In genomic region chr10:95230677-95231586, GRCh38 we compare ENCODE assay signal across 9 cellular contexts. TPM values are rescaled to one million over a fixed set of nuclear protein-coding genes. Genes with fewer than 3 reads are reported as not detected.
A peak's percentile ranks its signal among the peaks of the same experiment; 100 is the strongest.
DNase-seq lines count a peak whose midpoint lies in the region; ATAC-seq and TF ChIP-seq lines count a peak whose summit lies in the region.
"Not testable (repeated sequence)": the region's sequence is repeated elsewhere in the genome, so short reads cannot be mapped to it uniquely, and the experiment has no call there.
"Had no signal": no experiment of that assay in that cellular context is flagged by ENCODE, and none has a peak within 500 bp of the region (broad histone marks: within the 10 kb centered on the region; RNA-seq: fewer than 3 reads in every experiment).

No MANE protein-coding gene starts in this region.

- not testable (repeated sequence) for TF ChIP-seq CTCF in GM10248 (IDR thresholded peaks at IDR 0.05; ENCODE audit: control extremely low read depth, extremely low read depth, low read depth, missing control alignments); endothelial cell (IDR thresholded peaks at IDR 0.05; ENCODE audit: unreplicated experiment); stomach (IDR thresholded peaks at IDR 0.05)

- CTCF ChIA-PET in GM10248 (lab: Yijun Ruan, JAX), result interaction anchor here (1.0 to 2.5 kb wide), 3 partner anchors 13 to 44 kb away, joined by 3 to 14 read pairs (median 5); no protein-coding TSS in a partner anchor
- CTCF ChIA-PET in activated naive CD4-positive, alpha-beta T cell treated with anti-CD3 and anti-CD28 coated beads for 36 hours (lab: Charles Lee), result interaction anchor here (3.0 kb wide), 1 partner anchor 16 kb away, joined by 11 read pairs; no protein-coding TSS in a partner anchor

- H3K36me3 Mint-ChIP-seq in T-helper 1 cell treated with Interleukin-12 subunit alpha and Interleukin-12 subunit beta and Interleukin-4 antibody, amounts not matched to agents 30 μg/mL and 1 μg/mL, for 36 hours (ENCODE audit: low read depth); activated naive CD4-positive, alpha-beta T cell treated with anti-CD3 and anti-CD28 coated beads for 36 hours (ENCODE audit: low read depth): not testable (repeated sequence)
- peaks cover 13% of the 10 kb centered on the region for H3K36me3 Mint-ChIP-seq in endothelial cell (ENCODE audit: low read depth, unreplicated experiment)

- peak overlapping the region; percentile 59 for H3K27ac Mint-ChIP-seq in T-helper 1 cell treated with Interleukin-12 subunit alpha and Interleukin-12 subunit beta and Interleukin-4 antibody, amounts not matched to agents 30 μg/mL and 1 μg/mL, for 36 hours
- peak overlapping the region; percentile 58 for H3K27ac Mint-ChIP-seq in activated naive CD4-positive, alpha-beta T cell treated with anti-CD3 and anti-CD28 coated beads for 36 hours
- H3K27ac Mint-ChIP-seq in endothelial cell (ENCODE audit: unreplicated experiment), result peak overlapping the region; percentile 45

- not testable (repeated sequence) for H3K27me3 Mint-ChIP-seq in T-helper 1 cell treated with Interleukin-12 subunit alpha and Interleukin-12 subunit beta and Interleukin-4 antibody, amounts not matched to agents 30 μg/mL and 1 μg/mL, for 36 hours (ENCODE audit: low read depth); endothelial cell (ENCODE audit: unreplicated experiment)
- peaks cover 33% of the 10 kb centered on the region for H3K27me3 Mint-ChIP-seq in activated naive CD4-positive, alpha-beta T cell treated with anti-CD3 and anti-CD28 coated beads for 36 hours (ENCODE audit: low read depth)

- TF ChIP-seq POLR2A in stomach (IDR thresholded peaks at IDR 0.05), result not testable (repeated sequence)

- DNase-seq in GM10248 (ENCODE audit: extremely low spot score) (peak; percentile 71), endothelial cell (ENCODE audit: low spot score) (peak; percentile 63), retina (peak; percentile 86), stomach (peak; percentile 37)
- DNase-seq in activated naive CD4-positive, alpha-beta T cell treated with anti-CD3 and anti-CD28 coated beads for 36 hours, result peak; percentile 56
- not testable (repeated sequence) for DNase-seq in left lobe of liver (ENCODE audit: low spot score)

- peaks cover 0 to 13% (median 4%) of the 10 kb centered on the region in 4 donors for H3K4me1 ChIP-seq in stomach

- H3K36me3 ChIP-seq in stomach, result peaks cover 7 to 42% (median 27%) of the 10 kb centered on the region in 4 donors

- H3K9me3 Mint-ChIP-seq in T-helper 1 cell treated with Interleukin-12 subunit alpha and Interleukin-12 subunit beta and Interleukin-4 antibody, amounts not matched to agents 30 μg/mL and 1 μg/mL, for 36 hours; activated naive CD4-positive, alpha-beta T cell treated with anti-CD3 and anti-CD28 coated beads for 36 hours; endothelial cell (ENCODE audit: unreplicated experiment): not testable (repeated sequence)

- POLR2A ChIA-PET in GM10248 (lab: Yijun Ruan, JAX), result not testable (repeated sequence)

- intact Hi-C loops in activated naive CD4-positive, alpha-beta T cell treated with anti-CD3 and anti-CD28 coated beads for 36 hours (cut with micrococcal nuclease), result loop anchor here (10.0 kb wide), 1 partner anchor 1526 kb away; the partner anchor contains the start of gene FRA10AC1
- intact Hi-C loops in stomach (cut with DNase I; ENCODE audit: low total_unique reads), result not testable (repeated sequence)

- H3K4me1 Mint-ChIP-seq in T-helper 1 cell treated with Interleukin-12 subunit alpha and Interleukin-12 subunit beta and Interleukin-4 antibody, amounts not matched to agents 30 μg/mL and 1 μg/mL, for 36 hours (ENCODE audit: low read depth), result peaks cover 19% of the 10 kb centered on the region
- peaks cover 17% of the 10 kb centered on the region for H3K4me1 Mint-ChIP-seq in activated naive CD4-positive, alpha-beta T cell treated with anti-CD3 and anti-CD28 coated beads for 36 hours (ENCODE audit: low read depth)
- H3K4me1 Mint-ChIP-seq in endothelial cell (ENCODE audit: unreplicated experiment), result peaks cover 22% of the 10 kb centered on the region

- not testable (repeated sequence) for H3K9me3 ChIP-seq in stomach

- not testable (repeated sequence) for TF ChIP-seq EP300 in stomach (IDR thresholded peaks at IDR 0.05)

- H3K4me3 Mint-ChIP-seq in T-helper 1 cell treated with Interleukin-12 subunit alpha and Interleukin-12 subunit beta and Interleukin-4 antibody, amounts not matched to agents 30 μg/mL and 1 μg/mL, for 36 hours, result peak overlapping the region; percentile 82
- H3K4me3 Mint-ChIP-seq in activated naive CD4-positive, alpha-beta T cell treated with anti-CD3 and anti-CD28 coated beads for 36 hours, result peak overlapping the region; percentile 72
- peak overlapping the region; percentile 98 for H3K4me3 Mint-ChIP-seq in endothelial cell (ENCODE audit: unreplicated experiment)

- not testable (repeated sequence) for H3K27me3 ChIP-seq in stomach

- peak overlapping the region in 3 of 5 donors; percentile 26 to 69 (median 55) for H3K27ac ChIP-seq in stomach

- H3K4me3 ChIP-seq in stomach, result peak overlapping the region; percentile 44 to 50 (median 47)

- WGBS in stomach, 5 donors, result 22 to 45% (median 39%) methylated on average over 26 to 36 of the region's 36 CpGs

- peak; percentile 62 for ATAC-seq in HG02870 (IDR thresholded peaks at IDR 0.05; ENCODE audit: unreplicated experiment)
- peak; percentile 73 for ATAC-seq in left lobe of liver

RNA-seq across cellular contexts. Expression of gene ACSM6, which starts 36.9 kb away (rescaled TPM):
- not detected for total RNA-seq in activated naive CD4-positive, alpha-beta T cell treated with anti-CD3 and anti-CD28 coated beads for 36 hours
- total RNA-seq in endothelial cell (ENCODE audit: unreplicated experiment), result not detected
- total RNA-seq in left lobe of liver, result not detected
- total RNA-seq in stomach, result 1 to 10 TPM in 1 of 5 donors, under 1 TPM in 1, not detected in 3; 0.58 to 7.2 TPM
- polyA plus RNA-seq in stomach, result 1 to 10 TPM in 1 of 3 donors, under 1 TPM in 2; 0.13 to 7.5 (median 0.68) TPM
- total RNA-seq: T-helper 1 cell treated with Interleukin-12 subunit alpha and Interleukin-12 subunit beta and Interleukin-4 antibody, amounts not matched to agents 30 ng/mL and 1 ng/mL, for 36 hours had no signal

RNA-seq across cellular contexts. Expression of gene PDLIM1, which starts 59.9 kb away (rescaled TPM):
- total RNA-seq in activated naive CD4-positive, alpha-beta T cell treated with anti-CD3 and anti-CD28 coated beads for 36 hours, result under 1 TPM; 0.27 to 0.33 TPM
- total RNA-seq in endothelial cell (ENCODE audit: unreplicated experiment) (125 TPM), left lobe of liver (67.1 TPM), stomach (100 to 1,000 TPM in 2 of 5 donors, 10 to 100 TPM in 3; 41.7 to 231 (median 83.9) TPM)
- 100 to 1,000 TPM; 168 to 289 (median 277) TPM for polyA plus RNA-seq in stomach

Comparison
In these comparisons a context has a peak if more than half of its experiments do, and no peak if none do; other contexts are left out.
1. RNA of gene PDLIM1, which starts 59.9 kb away (total RNA-seq): 125 TPM in endothelial cell (single experiment), 41.7 to 231 TPM in stomach and 67.1 TPM in left lobe of liver (single experiment); 0.27 to 0.33 TPM in activated naive CD4-positive, alpha-beta T cell treated with anti-CD3 and anti-CD28 coated beads for 36 hours; every median in the first group is over 10 times any median in the second.
2. Peak in every context shown above with its lines, with median percentiles within 50 percentile points of each other: H3K27ac Mint-ChIP-seq and H3K4me3 Mint-ChIP-seq.